Comparison of ENCODE assay signal across 8 cellular contexts in the genomic region with DNA sequence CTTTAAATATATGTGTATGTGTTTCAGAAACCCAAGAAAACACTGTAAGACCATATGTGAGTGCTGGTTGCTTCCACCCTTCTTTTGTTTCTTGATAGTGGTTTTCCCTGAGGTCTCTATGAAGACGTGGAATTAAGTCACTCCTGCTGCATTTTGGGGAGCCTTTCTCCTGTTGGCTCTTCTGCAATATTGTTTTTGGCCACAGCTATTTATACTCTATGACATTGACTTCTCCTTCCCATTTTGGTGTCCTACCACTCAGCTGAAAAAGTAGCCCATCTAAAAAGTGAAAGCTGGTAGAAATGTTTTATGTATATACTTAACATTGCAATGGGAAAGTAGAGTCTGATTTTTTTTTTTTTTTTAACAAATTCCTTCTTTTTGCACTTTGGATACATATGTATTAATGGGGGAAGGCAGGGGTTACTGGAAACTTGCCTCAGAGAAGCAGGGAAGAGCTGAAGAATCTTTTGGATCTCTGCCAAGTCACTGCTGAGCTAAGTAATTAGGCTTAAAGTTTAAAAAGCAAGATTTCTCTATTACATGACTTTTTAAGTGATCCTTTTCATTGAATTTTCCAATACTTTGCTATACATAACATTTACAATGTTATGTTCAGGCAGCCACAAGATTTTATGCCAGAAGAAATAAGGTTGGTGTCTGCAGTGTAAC. TPM values are rescaled to one million over a fixed set of nuclear protein-coding genes. Genes with fewer than 3 reads are reported as not detected.
DNase-seq lines count a peak whose midpoint lies in the region; ATAC-seq and TF ChIP-seq lines count a peak whose summit lies in the region.

No MANE protein-coding gene starts in this region.

- DNase-seq in heart left ventricle (no peak), Right ventricle myocardium superior (no peak), SKM-1 (lab: John Stamatoyannopoulos, UW; ENCODE audit: unreplicated experiment) (peak; percentile 25), foreskin fibroblast (peak; percentile 10 to 54), type B pancreatic cell (ENCODE audit: extremely low spot score, unreplicated experiment) (no peak), GM20000 (ENCODE audit: low spot score) (no peak), SW 1271 (lab: John Stamatoyannopoulos, UW) (no peak)

- TF ChIP-seq POLR2A in heart left ventricle (IDR thresholded peaks at IDR 0.05): no peak

- H3K4me1 ChIP-seq in heart left ventricle: peaks cover 2 to 47% (median 20%) of the 10 kb centered on the region in 12 donors

- no peaks in the 10 kb centered on the region for H3K9me3 Mint-ChIP-seq in type B pancreatic cell

- H3K27me3 ChIP-seq in heart left ventricle: no peaks in the 10 kb centered on the region

- peaks cover 5% of the 10 kb centered on the region for H3K36me3 Mint-ChIP-seq in type B pancreatic cell

- intact Hi-C loops in heart left ventricle (cut with DNase I): no loop called here
- intact Hi-C loops in Right ventricle myocardium superior (cut with DNase I): no loop called here

- H3K27ac ChIP-seq in heart left ventricle: peak overlapping the region in 1 of 12 donors; percentile 95

- peaks cover 0 to 21% (median 7%) of the 10 kb centered on the region in 9 donors for H3K36me3 ChIP-seq in heart left ventricle

- peak overlapping the region; percentile 96 for H3K27ac Mint-ChIP-seq in type B pancreatic cell

- ATAC-seq in heart left ventricle (no peak), Right ventricle myocardium superior (ENCODE audit: poor library complexity) (no peak), GM18498 (IDR thresholded peaks at IDR 0.05; ENCODE audit: unreplicated experiment) (no peak)

- peaks cover 36% of the 10 kb centered on the region for H3K4me1 Mint-ChIP-seq in type B pancreatic cell (ENCODE audit: unreplicated experiment)

- no peaks in the 10 kb centered on the region for H3K9me3 ChIP-seq in heart left ventricle

- H3K27me3 Mint-ChIP-seq in type B pancreatic cell: peaks cover 3% of the 10 kb centered on the region

- H3K4me3 ChIP-seq in heart left ventricle (peak overlapping the region in 10 of 12 donors; percentile 67 to 97 (median 90)), foreskin fibroblast (ENCODE audit: low read depth in 1 of 2, low read length in 2 of 2) (peak overlapping the region; percentile 90 to 91)

- H3K4me3 Mint-ChIP-seq in type B pancreatic cell: peak overlapping the region; percentile 99

- no peak for TF ChIP-seq CTCF in heart left ventricle (IDR thresholded peaks at IDR 0.05)
- no peak for TF ChIP-seq CTCF in foreskin fibroblast (IDR thresholded peaks at IDR 0.05; ENCODE audit: low read depth, low read length)
- no peak for TF ChIP-seq CTCF in type B pancreatic cell (conservative IDR thresholded peaks at IDR 0.05)
- TF ChIP-seq CTCF in GM20000 (IDR thresholded peaks at IDR 0.05; ENCODE audit: extremely low read depth, missing control alignments): no peak

- 14 to 28% (median 20%) methylated on average over 1 of the region's 1 CpG for WGBS in heart left ventricle, 4 donors

RNA-seq across cellular contexts. Expression of gene TTC17, which starts 1.8 kb away (rescaled TPM):
- total RNA-seq in heart left ventricle (10 to 100 TPM; 20.9 to 43.9 (median 31.8) TPM), Right ventricle myocardium superior (28.6 TPM), type B pancreatic cell (ENCODE audit: low replicate concordance) (67.0 and 94.9 TPM in 2 replicates)
- polyA plus RNA-seq in heart left ventricle: 10 to 100 TPM; 22.6 to 26.9 TPM

RNA-seq across cellular contexts. Expression of gene API5, which starts 48.7 kb away (rescaled TPM):
- total RNA-seq in heart left ventricle: 10 to 100 TPM; 37.2 to 57.9 (median 43.5) TPM
- 10 to 100 TPM; 11.4 to 39.5 TPM for polyA plus RNA-seq in heart left ventricle
- 36.2 TPM for total RNA-seq in Right ventricle myocardium superior
- 97.2 and 106 TPM in 2 replicates for total RNA-seq in type B pancreatic cell (ENCODE audit: low replicate concordance)

Comparison
In these comparisons a context has a peak if more than half of its experiments do, and no peak if none do; other contexts are left out.
1. DNase-seq: peak in SKM-1 (single experiment) and foreskin fibroblast (2 of 2); none in heart left ventricle (0 of 5), Right ventricle myocardium superior (single experiment), type B pancreatic cell (single experiment), GM20000 (single experiment) and SW 1271 (0 of 2).